Comparison of ENCODE assay signal across 25 cellular contexts in the genomic region with DNA sequence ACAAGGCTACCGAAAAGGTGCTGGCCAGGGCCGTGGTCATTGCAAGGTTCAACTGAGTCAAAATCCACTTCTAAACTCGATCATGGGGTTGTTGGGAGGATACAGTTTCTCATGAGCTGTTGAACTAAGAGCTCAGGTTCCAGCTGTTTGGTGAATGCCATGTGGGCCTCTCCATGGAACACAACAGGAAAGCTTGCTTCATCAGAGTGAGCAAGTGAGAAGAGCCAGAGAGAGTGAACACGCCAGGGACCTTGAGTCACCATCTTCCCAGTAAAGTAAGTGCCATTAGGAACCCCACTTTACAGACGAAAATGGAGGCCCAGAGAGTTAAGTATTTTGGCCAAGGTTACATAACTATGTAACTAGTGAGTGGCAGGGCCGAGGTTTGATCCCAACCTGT.
"Had no signal": no experiment of that assay in that cellular context is flagged by ENCODE, and none has a peak within 500 bp of the region (broad histone marks: within the 10 kb centered on the region; RNA-seq: fewer than 3 reads in every experiment).

No MANE protein-coding gene starts in this region.

- H3K36me3 Mint-ChIP-seq: activated naive CD8-positive, alpha-beta T cell treated with anti-CD3 and anti-CD28 coated beads for 36 hours; naive thymus-derived CD8-positive, alpha-beta T cell; neural progenitor cell had no signal

- H3K4me3 ChIP-seq: gastrocnemius medialis, heart right ventricle, neural progenitor cell, sigmoid colon, spleen, testis, vagina had no signal

- H3K9ac ChIP-seq: neural progenitor cell had no signal

- H3K4me3 Mint-ChIP-seq: activated B cell treated with CpG ODN at 0.5 μM for 24 hours; activated CD4-positive, alpha-beta T cell treated with anti-CD3 and anti-CD28 coated beads for 36 hours; activated naive CD8-positive, alpha-beta T cell treated with anti-CD3 and anti-CD28 coated beads for 36 hours; mesothelial cell of epicardium; naive thymus-derived CD8-positive, alpha-beta T cell; neural progenitor cell had no signal

- H3K4me1 Mint-ChIP-seq: activated B cell treated with CpG ODN at 0.5 μM for 24 hours; activated CD4-positive, alpha-beta T cell treated with anti-CD3 and anti-CD28 coated beads for 36 hours; activated naive CD8-positive, alpha-beta T cell treated with anti-CD3 and anti-CD28 coated beads for 36 hours; naive thymus-derived CD8-positive, alpha-beta T cell had no signal

- H3K4me2 ChIP-seq: neural progenitor cell had no signal

- H3K27ac Mint-ChIP-seq: activated B cell treated with CpG ODN at 0.5 μM for 24 hours; activated CD4-positive, alpha-beta T cell treated with anti-CD3 and anti-CD28 coated beads for 36 hours; activated naive CD8-positive, alpha-beta T cell treated with anti-CD3 and anti-CD28 coated beads for 36 hours; mesothelial cell of epicardium; naive thymus-derived CD8-positive, alpha-beta T cell; neural progenitor cell; progenitor cell of endocrine pancreas had no signal

- H3K27me3 ChIP-seq: gastrocnemius medialis, heart right ventricle, neural progenitor cell, sigmoid colon, testis, vagina had no signal

- H2AFZ ChIP-seq: neural progenitor cell had no signal

- H3K27ac ChIP-seq: gastrocnemius medialis, heart right ventricle, neural progenitor cell, sigmoid colon, spleen, testis, vagina had no signal

- H3K36me3 ChIP-seq: gastrocnemius medialis, heart right ventricle, neural progenitor cell, sigmoid colon, spleen, vagina had no signal

- DNase-seq: activated B cell treated with CpG ODN at 0.5 μM for 24 hours; activated CD4-positive, alpha-beta T cell treated with anti-CD3 and anti-CD28 coated beads for 36 hours; activated CD4-positive, alpha-beta T cell treated with anti-CD3 and anti-CD28 coated beads, Interleukin-2, amount 50 U/mL, for 4 hours; activated naive CD4-positive, alpha-beta T cell treated with Interleukin-2 at 50 U/mL for 16 hours; activated naive CD8-positive, alpha-beta T cell treated with anti-CD3 and anti-CD28 coated beads for 36 hours; activated T-cell treated with anti-CD3 and anti-CD28 coated beads, Interleukin-2, amount 50 U/mL, for 48 hours; amniotic stem cell; effector CD4-positive, alpha-beta T cell; erythroblast; gastrocnemius medialis; heart right ventricle; naive thymus-derived CD8-positive, alpha-beta T cell; retina; sigmoid colon; spleen; stimulated activated CD4-positive, alpha-beta T cell treated with anti-CD3 and anti-CD28 coated beads, Interleukin-4, amount 100 ng/mL, for 1 hour; stimulated activated naive CD4-positive, alpha-beta T cell; T-helper 9 cell; testis; trophoblast cell had no signal

- ATAC-seq: activated CD4-positive, alpha-beta T cell treated with anti-CD3 and anti-CD28 coated beads for 36 hours; gastrocnemius medialis; heart right ventricle; left lobe of liver; naive thymus-derived CD8-positive, alpha-beta T cell had no signal

- H3K9me3 Mint-ChIP-seq: activated B cell treated with CpG ODN at 0.5 μM for 24 hours; activated naive CD8-positive, alpha-beta T cell treated with anti-CD3 and anti-CD28 coated beads for 36 hours; naive thymus-derived CD8-positive, alpha-beta T cell had no signal

- H3K4me1 ChIP-seq: spleen, testis had no signal

- H3K9me3 ChIP-seq: gastrocnemius medialis, testis, vagina had no signal
